ENCODE assay signal across 1 cellular context in the genomic region with DNA sequence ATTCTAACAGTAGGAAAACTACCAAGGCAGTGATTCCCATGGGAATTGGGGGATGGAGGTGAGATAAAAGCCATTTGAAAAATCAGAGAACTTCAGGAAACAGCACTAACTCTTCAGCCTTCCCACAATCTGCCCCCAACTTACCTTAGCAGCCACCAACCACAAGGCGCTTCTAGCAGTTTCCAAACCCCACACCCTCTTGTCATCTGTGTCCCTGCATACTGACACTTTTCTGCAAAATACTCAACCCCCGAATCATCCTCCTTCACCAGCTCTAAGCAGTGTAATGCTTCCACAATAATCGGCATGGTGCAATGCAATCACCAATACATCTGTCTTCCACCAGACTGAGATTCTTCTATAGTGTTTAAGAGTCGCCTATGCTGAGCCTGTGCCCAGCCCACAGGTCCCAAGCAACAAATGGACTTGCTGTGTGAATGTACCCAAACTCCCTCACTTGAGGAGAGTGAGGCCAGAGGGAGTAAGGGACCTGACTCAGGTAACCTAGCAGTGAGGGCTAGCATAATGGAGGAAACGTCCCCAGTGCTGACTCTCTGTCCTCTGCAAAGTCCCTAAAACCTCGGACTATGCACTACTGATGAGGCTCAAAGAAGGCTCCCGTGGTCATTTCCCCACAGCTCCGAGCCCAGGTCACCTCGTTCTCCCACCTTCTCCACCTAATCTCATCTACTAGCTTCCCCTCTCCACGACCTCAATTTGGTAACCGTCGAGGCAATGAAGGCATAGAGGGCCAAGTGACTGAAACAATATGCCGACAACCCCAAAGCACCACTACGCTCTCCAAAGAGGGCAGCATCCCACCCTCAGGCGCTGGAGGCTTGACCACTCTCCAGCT.
TF ChIP-seq lines count a peak whose summit lies in the region.

No MANE protein-coding gene starts in this region.

TF ChIP-seq in HepG2, 621 proteins besides CTCF, POLR2A, EP300 and RAD21 (continued from another document and continues in another):
- TF ChIP-seq, protein P1, sequence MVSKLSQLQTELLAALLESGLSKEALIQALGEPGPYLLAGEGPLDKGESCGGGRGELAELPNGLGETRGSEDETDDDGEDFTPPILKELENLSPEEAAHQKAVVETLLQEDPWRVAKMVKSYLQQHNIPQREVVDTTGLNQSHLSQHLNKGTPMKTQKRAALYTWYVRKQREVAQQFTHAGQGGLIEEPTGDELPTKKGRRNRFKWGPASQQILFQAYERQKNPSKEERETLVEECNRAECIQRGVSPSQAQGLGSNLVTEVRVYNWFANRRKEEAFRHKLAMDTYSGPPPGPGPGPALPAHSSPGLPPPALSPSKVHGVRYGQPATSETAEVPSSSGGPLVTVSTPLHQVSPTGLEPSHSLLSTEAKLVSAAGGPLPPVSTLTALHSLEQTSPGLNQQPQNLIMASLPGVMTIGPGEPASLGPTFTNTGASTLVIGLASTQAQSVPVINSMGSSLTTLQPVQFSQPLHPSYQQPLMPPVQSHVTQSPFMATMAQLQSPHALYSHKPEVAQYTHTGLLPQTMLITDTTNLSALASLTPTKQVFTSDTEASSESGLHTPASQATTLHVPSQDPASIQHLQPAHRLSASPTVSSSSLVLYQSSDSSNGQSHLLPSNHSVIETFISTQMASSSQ (IDR thresholded peaks at IDR 0.05; ENCODE audit: low read depth): no peak
- TF ChIP-seq, protein P1 (CRISPR knock-in tag; IDR thresholded peaks at IDR 0.05; ENCODE audit: borderline replicate concordance): 0 out of 2 replicates have a peak, but pooled peaks have one; percentile 29
- TF ChIP-seq ZNF33A (CRISPR knock-in tag; IDR thresholded peaks at IDR 0.05; ENCODE audit: borderline replicate concordance) (no peak), SATB2 (CRISPR knock-in tag; IDR thresholded peaks at IDR 0.05) (0 out of 2 replicates have a peak, but pooled peaks have one; percentile 4), BRD4 (CRISPR knock-in tag; IDR thresholded peaks at IDR 0.05) (no peak), TBL1XR1 (IDR thresholded peaks at IDR 0.05; ENCODE audit: borderline replicate concordance, low read length, partially characterized antibody) (peak; percentile 6), RFXAP (CRISPR knock-in tag; IDR thresholded peaks at IDR 0.05; ENCODE audit: borderline replicate concordance) (no peak), KLF15 (CRISPR knock-in tag; IDR thresholded peaks at IDR 0.05; ENCODE audit: borderline replicate concordance) (no peak), GTF2F1 (IDR thresholded peaks at IDR 0.05; ENCODE audit: low read length) (no peak), MEF2D (CRISPR knock-in tag; IDR thresholded peaks at IDR 0.05) (no peak), ZNF709 (CRISPR knock-in tag; IDR thresholded peaks at IDR 0.05) (peak; percentile 17; the same call in 1 of the 2 replicates), NR2C2 (CRISPR knock-in tag; IDR thresholded peaks at IDR 0.05; ENCODE audit: borderline replicate concordance) (no peak), PITX1 (CRISPR knock-in tag; IDR thresholded peaks at IDR 0.05) (no peak), ZNF670 (CRISPR knock-in tag; IDR thresholded peaks at IDR 0.05; ENCODE audit: borderline replicate concordance) (no peak), NFKBIZ (CRISPR knock-in tag; IDR thresholded peaks at IDR 0.05) (no peak), KDM6A (CRISPR knock-in tag; IDR thresholded peaks at IDR 0.05; ENCODE audit: low read depth) (no peak), GLI4 (CRISPR knock-in tag; IDR thresholded peaks at IDR 0.05; ENCODE audit: borderline replicate concordance) (no peak), MYNN (CRISPR knock-in tag; IDR thresholded peaks at IDR 0.05; ENCODE audit: low read depth) (no peak), MTA3 (CRISPR knock-in tag; IDR thresholded peaks at IDR 0.05) (no peak), STAG1 (CRISPR knock-in tag; IDR thresholded peaks at IDR 0.05) (no peak), NR3C1 (CRISPR knock-in tag; IDR thresholded peaks at IDR 0.05) (peak; percentile 42; the same call in 1 of the 2 replicates), YEATS2 (CRISPR knock-in tag; IDR thresholded peaks at IDR 0.05; ENCODE audit: borderline replicate concordance) (no peak), KMT2A (CRISPR knock-in tag; IDR thresholded peaks at IDR 0.05) (no peak), SETDB1 (CRISPR knock-in tag; IDR thresholded peaks at IDR 0.05; ENCODE audit: borderline replicate concordance) (no peak), ZNF337 (CRISPR knock-in tag; IDR thresholded peaks at IDR 0.05; ENCODE audit: borderline replicate concordance, low read depth) (no peak), SMAD9 (CRISPR knock-in tag; IDR thresholded peaks at IDR 0.05) (0 out of 2 replicates have a peak, but pooled peaks have one; percentile 3), KDM2A (CRISPR knock-in tag; IDR thresholded peaks at IDR 0.05; ENCODE audit: borderline replicate concordance, low read depth) (no peak), HNRNPLL (IDR thresholded peaks at IDR 0.05; ENCODE audit: low read depth, low read length, poor library complexity, severe bottlenecking) (no peak), ZNF776 (CRISPR knock-in tag; IDR thresholded peaks at IDR 0.05) (no peak), ZNF34 (CRISPR knock-in tag; IDR thresholded peaks at IDR 0.05; ENCODE audit: borderline replicate concordance) (no peak), ZSCAN12 (CRISPR knock-in tag; IDR thresholded peaks at IDR 0.05) (no peak), SRSF1 (optimal IDR thresholded peaks at IDR 0.05; ENCODE audit: low read depth, low read length) (peak; percentile 4), DR1 (CRISPR knock-in tag; IDR thresholded peaks at IDR 0.05) (peak; percentile 23; the same call in 1 of the 2 replicates), TOPORS (CRISPR knock-in tag; IDR thresholded peaks at IDR 0.05) (no peak), ZNF781 (CRISPR knock-in tag; IDR thresholded peaks at IDR 0.05; ENCODE audit: borderline replicate concordance, not compliant biosample characterization) (peak; percentile 38), ZNF441 (CRISPR knock-in tag; IDR thresholded peaks at IDR 0.05; ENCODE audit: borderline replicate concordance) (no peak)
- TF ChIP-seq, protein P2, sequence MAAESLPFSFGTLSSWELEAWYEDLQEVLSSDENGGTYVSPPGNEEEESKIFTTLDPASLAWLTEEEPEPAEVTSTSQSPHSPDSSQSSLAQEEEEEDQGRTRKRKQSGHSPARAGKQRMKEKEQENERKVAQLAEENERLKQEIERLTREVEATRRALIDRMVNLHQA (CRISPR knock-in tag; IDR thresholded peaks at IDR 0.05): no peak
- TF ChIP-seq, protein P3, sequence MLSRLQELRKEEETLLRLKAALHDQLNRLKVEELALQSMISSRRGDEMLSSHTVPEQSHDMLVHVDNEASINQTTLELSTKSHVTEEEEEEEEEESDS (CRISPR knock-in tag; IDR thresholded peaks at IDR 0.05; ENCODE audit: borderline replicate concordance): no peak
- TF ChIP-seq, protein P4, sequence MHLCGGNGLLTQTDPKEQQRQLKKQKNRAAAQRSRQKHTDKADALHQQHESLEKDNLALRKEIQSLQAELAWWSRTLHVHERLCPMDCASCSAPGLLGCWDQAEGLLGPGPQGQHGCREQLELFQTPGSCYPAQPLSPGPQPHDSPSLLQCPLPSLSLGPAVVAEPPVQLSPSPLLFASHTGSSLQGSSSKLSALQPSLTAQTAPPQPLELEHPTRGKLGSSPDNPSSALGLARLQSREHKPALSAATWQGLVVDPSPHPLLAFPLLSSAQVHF (CRISPR knock-in tag; IDR thresholded peaks at IDR 0.05): 0 out of 2 replicates have a peak, but pooled peaks have one; percentile 71
- TF ChIP-seq, protein P5, sequence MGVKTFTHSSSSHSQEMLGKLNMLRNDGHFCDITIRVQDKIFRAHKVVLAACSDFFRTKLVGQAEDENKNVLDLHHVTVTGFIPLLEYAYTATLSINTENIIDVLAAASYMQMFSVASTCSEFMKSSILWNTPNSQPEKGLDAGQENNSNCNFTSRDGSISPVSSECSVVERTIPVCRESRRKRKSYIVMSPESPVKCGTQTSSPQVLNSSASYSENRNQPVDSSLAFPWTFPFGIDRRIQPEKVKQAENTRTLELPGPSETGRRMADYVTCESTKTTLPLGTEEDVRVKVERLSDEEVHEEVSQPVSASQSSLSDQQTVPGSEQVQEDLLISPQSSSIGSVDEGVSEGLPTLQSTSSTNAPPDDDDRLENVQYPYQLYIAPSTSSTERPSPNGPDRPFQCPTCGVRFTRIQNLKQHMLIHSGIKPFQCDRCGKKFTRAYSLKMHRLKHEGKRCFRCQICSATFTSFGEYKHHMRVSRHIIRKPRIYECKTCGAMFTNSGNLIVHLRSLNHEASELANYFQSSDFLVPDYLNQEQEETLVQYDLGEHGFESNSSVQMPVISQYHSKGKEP (CRISPR knock-in tag; IDR thresholded peaks at IDR 0.05): no peak
- TF ChIP-seq, protein P6, sequence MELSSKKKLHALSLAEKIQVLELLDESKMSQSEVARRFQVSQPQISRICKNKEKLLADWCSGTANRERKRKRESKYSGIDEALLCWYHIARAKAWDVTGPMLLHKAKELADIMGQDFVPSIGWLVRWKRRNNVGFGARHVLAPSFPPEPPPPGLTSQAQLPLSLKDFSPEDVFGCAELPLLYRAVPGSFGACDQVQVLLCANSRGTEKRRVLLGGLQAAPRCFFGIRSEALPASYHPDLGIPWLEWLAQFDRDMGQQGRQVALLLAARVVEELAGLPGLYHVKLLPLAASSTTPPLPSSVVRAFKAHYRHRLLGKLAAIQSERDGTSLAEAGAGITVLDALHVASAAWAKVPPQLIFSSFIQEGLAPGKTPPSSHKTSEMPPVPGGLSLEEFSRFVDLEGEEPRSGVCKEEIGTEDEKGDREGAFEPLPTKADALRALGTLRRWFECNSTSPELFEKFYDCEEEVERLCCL (CRISPR knock-in tag; IDR thresholded peaks at IDR 0.05; ENCODE audit: borderline replicate concordance): no peak
- TF ChIP-seq, protein P7, sequence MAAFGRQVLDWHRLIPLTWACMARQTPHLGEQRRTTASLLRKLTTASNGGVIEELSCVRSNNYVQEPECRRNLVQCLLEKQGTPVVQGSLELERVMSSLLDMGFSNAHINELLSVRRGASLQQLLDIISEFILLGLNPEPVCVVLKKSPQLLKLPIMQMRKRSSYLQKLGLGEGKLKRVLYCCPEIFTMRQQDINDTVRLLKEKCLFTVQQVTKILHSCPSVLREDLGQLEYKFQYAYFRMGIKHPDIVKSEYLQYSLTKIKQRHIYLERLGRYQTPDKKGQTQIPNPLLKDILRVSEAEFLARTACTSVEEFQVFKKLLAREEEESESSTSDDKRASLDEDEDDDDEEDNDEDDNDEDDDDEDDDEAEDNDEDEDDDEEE (CRISPR knock-in tag; IDR thresholded peaks at IDR 0.05): no peak
- TF ChIP-seq, protein P8, sequence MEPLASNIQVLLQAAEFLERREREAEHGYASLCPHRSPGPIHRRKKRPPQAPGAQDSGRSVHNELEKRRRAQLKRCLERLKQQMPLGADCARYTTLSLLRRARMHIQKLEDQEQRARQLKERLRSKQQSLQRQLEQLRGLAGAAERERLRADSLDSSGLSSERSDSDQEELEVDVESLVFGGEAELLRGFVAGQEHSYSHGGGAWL (CRISPR knock-in tag; IDR thresholded peaks at IDR 0.05): no peak
- TF ChIP-seq, protein P9, sequence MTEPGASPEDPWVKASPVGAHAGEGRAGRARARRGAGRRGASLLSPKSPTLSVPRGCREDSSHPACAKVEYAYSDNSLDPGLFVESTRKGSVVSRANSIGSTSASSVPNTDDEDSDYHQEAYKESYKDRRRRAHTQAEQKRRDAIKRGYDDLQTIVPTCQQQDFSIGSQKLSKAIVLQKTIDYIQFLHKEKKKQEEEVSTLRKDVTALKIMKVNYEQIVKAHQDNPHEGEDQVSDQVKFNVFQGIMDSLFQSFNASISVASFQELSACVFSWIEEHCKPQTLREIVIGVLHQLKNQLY (CRISPR knock-in tag; IDR thresholded peaks at IDR 0.05): no peak
- TF ChIP-seq, protein P10, sequence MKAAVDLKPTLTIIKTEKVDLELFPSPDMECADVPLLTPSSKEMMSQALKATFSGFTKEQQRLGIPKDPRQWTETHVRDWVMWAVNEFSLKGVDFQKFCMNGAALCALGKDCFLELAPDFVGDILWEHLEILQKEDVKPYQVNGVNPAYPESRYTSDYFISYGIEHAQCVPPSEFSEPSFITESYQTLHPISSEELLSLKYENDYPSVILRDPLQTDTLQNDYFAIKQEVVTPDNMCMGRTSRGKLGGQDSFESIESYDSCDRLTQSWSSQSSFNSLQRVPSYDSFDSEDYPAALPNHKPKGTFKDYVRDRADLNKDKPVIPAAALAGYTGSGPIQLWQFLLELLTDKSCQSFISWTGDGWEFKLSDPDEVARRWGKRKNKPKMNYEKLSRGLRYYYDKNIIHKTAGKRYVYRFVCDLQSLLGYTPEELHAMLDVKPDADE (CRISPR knock-in tag; IDR thresholded peaks at IDR 0.05): no peak
- TF ChIP-seq, protein P11, sequence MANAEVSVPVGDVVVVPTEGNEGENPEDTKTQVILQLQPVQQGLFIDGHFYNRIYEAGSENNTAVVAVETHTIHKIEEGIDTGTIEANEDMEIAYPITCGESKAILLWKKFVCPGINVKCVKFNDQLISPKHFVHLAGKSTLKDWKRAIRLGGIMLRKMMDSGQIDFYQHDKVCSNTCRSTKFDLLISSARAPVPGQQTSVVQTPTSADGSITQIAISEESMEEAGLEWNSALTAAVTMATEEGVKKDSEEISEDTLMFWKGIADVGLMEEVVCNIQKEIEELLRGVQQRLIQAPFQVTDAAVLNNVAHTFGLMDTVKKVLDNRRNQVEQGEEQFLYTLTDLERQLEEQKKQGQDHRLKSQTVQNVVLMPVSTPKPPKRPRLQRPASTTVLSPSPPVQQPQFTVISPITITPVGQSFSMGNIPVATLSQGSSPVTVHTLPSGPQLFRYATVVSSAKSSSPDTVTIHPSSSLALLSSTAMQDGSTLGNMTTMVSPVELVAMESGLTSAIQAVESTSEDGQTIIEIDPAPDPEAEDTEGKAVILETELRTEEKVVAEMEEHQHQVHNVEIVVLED (CRISPR knock-in tag; IDR thresholded peaks at IDR 0.05; ENCODE audit: borderline replicate concordance): no peak
- TF ChIP-seq, protein P12, sequence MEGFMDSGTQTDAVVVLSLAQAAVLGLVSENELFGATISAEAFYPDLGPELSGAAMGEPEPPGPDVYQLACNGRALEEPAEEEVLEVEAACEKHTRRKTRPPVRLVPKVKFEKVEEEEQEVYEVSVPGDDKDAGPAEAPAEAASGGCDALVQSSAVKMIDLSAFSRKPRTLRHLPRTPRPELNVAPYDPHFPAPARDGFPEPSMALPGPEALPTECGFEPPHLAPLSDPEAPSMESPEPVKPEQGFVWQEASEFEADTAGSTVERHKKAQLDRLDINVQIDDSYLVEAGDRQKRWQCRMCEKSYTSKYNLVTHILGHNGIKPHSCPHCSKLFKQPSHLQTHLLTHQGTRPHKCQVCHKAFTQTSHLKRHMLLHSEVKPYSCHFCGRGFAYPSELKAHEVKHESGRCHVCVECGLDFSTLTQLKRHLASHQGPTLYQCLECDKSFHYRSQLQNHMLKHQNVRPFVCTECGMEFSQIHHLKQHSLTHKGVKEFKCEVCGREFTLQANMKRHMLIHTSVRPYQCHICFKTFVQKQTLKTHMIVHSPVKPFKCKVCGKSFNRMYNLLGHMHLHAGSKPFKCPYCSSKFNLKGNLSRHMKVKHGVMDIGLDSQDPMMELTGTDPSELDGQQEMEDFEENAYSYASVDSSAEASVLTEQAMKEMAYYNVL (CRISPR knock-in tag; IDR thresholded peaks at IDR 0.05; ENCODE audit: borderline replicate concordance): 0 out of 2 replicates have a peak, but pooled peaks have one; percentile 29
